11 cellular contexts compared by ENCODE assay signal in genomic region chr2:10514743-10515142, GRCh38.
DNase-seq lines count a peak whose midpoint lies in the region; ATAC-seq and TF ChIP-seq lines count a peak whose summit lies in the region.
"Had no signal": no experiment of that assay in that cellular context is flagged by ENCODE, and none has a peak within 500 bp of the region (broad histone marks: within the 10 kb centered on the region; RNA-seq: fewer than 3 reads in every experiment).

No MANE protein-coding gene starts in this region.

- no peak for TF ChIP-seq EP300 in stomach (IDR thresholded peaks at IDR 0.05)

- H3K27ac ChIP-seq in GM23248 (peak overlapping the region; percentile 68), mammary epithelial cell (ENCODE audit: insufficient read depth, low read depth, low read length) (peak overlapping the region; percentile 95), osteoblast (ENCODE audit: low read depth, low read length) (peak overlapping the region; percentile 79), stomach (no peak overlapping the region)

- 56 to 61% methylated on average over 10 of the region's 10 CpGs for WGBS in GM23248 (ENCODE audit: low coverage in 1 of 2, low lambda C conversion rate in 2 of 2, missing lambda C conversion rate in 2 of 2), 2 experiments
- WGBS in mammary epithelial cell (ENCODE audit: low coverage, missing lambda C conversion rate), result 6% methylated on average over 9 of the region's 10 CpGs
- 92 to 96% (median 94%) methylated on average over 10 of the region's 10 CpGs for WGBS in stomach, 5 donors

- no peaks in the 10 kb centered on the region for H4K20me1 ChIP-seq in GM23248 (ENCODE audit: insufficient read depth)
- H4K20me1 ChIP-seq in mammary epithelial cell (ENCODE audit: insufficient read depth, low read length), result no peaks in the 10 kb centered on the region
- no peaks in the 10 kb centered on the region for H4K20me1 ChIP-seq in osteoblast (ENCODE audit: insufficient read depth, low read length)

- H3K9me3 ChIP-seq in GM23248 (ENCODE audit: low read depth), result peaks cover 7% of the 10 kb centered on the region
- peaks cover 13% of the 10 kb centered on the region for H3K9me3 ChIP-seq in mammary epithelial cell (replicated peaks; ENCODE audit: insufficient read depth, low read length)
- peaks cover 5% of the 10 kb centered on the region for H3K9me3 ChIP-seq in osteoblast (ENCODE audit: low read depth, low read length)
- H3K9me3 ChIP-seq in stomach, result peaks cover 4 to 31% (median 22%) of the 10 kb centered on the region in 4 donors

- intact Hi-C loops in mammary epithelial cell (cut with micrococcal nuclease) (loop anchor here (1.0 kb wide), 4 partner anchors 16 to 66 kb away; partner anchors contain the start of gene ODC1), stomach (cut with DNase I; ENCODE audit: low total_unique reads) (no loop called here)

- no peaks in the 10 kb centered on the region for H3K9me2 ChIP-seq in GM23248 (ENCODE audit: insufficient read depth)

- in situ Hi-C loops in GM23248 (cut with MboI) (no loop called here), mammary epithelial cell (cut with MboI; ENCODE audit: low sequenced_read_pairs in 2 of 2) (no loop called here)

- CTCF ChIA-PET in mammary epithelial cell (lab: Charles Lee; ENCODE audit: low non-redundant PET), result interaction anchor here (0.6 kb wide), 1 partner anchor 17 kb away, joined by 5 read pairs; no protein-coding TSS in a partner anchor

- H3K27me3 ChIP-seq in GM23248 (replicated peaks; ENCODE audit: insufficient read depth) (peaks cover 4% of the 10 kb centered on the region; the same call in 1 of the 2 replicates), mammary epithelial cell (ENCODE audit: insufficient read depth, low read length) (no peaks in the 10 kb centered on the region), osteoblast (ENCODE audit: insufficient read depth, low read length) (no peaks in the 10 kb centered on the region), stomach (no peaks in the 10 kb centered on the region)

- DNase-seq in GM23248 (peak; percentile 89), MV-4-11 (lab: John Stamatoyannopoulos, UW) (peak; percentile 95), mammary epithelial cell (peak; percentile 98), osteoblast (ENCODE audit: insufficient read length, low spot score, missing footprints) (peak; percentile 96), stomach (no peak), T-helper 1 cell (no peak)
- DNase-seq in NK-92 treated with Interleukin-12 subunit alpha and Interleukin-12 subunit beta, amount 100 ng/mL, for 24 hours (lab: John Stamatoyannopoulos, UW), result no peak
- DNase-seq: hypothalamus, naive B cell, NCI-H446 had no signal

- H2AFZ ChIP-seq in GM23248, result 0 out of 2 replicates have a peak overlapping the region, but pooled peaks have one; percentile 7
- peak overlapping the region; percentile 45 for H2AFZ ChIP-seq in mammary epithelial cell (ENCODE audit: low read depth, low read length)
- peak overlapping the region; percentile 52 for H2AFZ ChIP-seq in osteoblast (ENCODE audit: low read length)

- H3K79me2 ChIP-seq in GM23248 (ENCODE audit: insufficient read depth) (no peaks in the 10 kb centered on the region), mammary epithelial cell (ENCODE audit: insufficient read depth, low read length) (no peaks in the 10 kb centered on the region), osteoblast (ENCODE audit: insufficient read depth, low read length) (no peaks in the 10 kb centered on the region)

- TF ChIP-seq CTCF in mammary epithelial cell (conservative IDR thresholded peaks at IDR 0.05 in 1 of 2, IDR thresholded peaks at IDR 0.05 in 1 of 2; ENCODE audit: extremely low read depth in 1 of 2, insufficient read depth in 1 of 2, low read depth in 1 of 2, low read length in 2 of 2) (no peak), osteoblast (IDR thresholded peaks at IDR 0.05; ENCODE audit: extremely low read depth, low read depth, low read length) (no peak), stomach (IDR thresholded peaks at IDR 0.05) (no peak)

- no TSS peak for BruUV-seq in mammary epithelial cell (replicated peaks; lab: Mats Ljungman, UMichigan)

- H3K4me1 ChIP-seq in GM23248 (ENCODE audit: insufficient read depth) (peaks cover 5% of the 10 kb centered on the region), mammary epithelial cell (ENCODE audit: insufficient read depth, low read length) (peaks cover 17% of the 10 kb centered on the region), osteoblast (ENCODE audit: insufficient read depth, low read length) (peaks cover 11% of the 10 kb centered on the region), stomach (no peaks in the 10 kb centered on the region)

- H3K9ac ChIP-seq in GM23248, result no peak overlapping the region
- H3K9ac ChIP-seq in mammary epithelial cell (ENCODE audit: insufficient read depth, low read length), result peak overlapping the region; percentile 54

- dilution Hi-C loops in mammary epithelial cell (cut with HindIII; ENCODE audit: low sequenced_read_pairs), result no loop called here

- H3K4me2 ChIP-seq in GM23248 (ENCODE audit: unreplicated experiment), result no peak overlapping the region
- H3K4me2 ChIP-seq in mammary epithelial cell (ENCODE audit: insufficient read depth, low read depth, low read length), result peak overlapping the region; percentile 22
- peak overlapping the region; percentile 52 for H3K4me2 ChIP-seq in osteoblast (ENCODE audit: insufficient read depth, low read length)

- no peak overlapping the region for H3K4me3 ChIP-seq in GM23248
- no peak overlapping the region for H3K4me3 ChIP-seq in mammary epithelial cell (replicated peaks in 1 of 3; ENCODE audit: insufficient read depth in 1 of 3, low read depth in 2 of 3, low read length in 3 of 3)
- H3K4me3 ChIP-seq in osteoblast (ENCODE audit: insufficient read depth, low read length), result no peak overlapping the region
- H3K4me3 ChIP-seq in stomach, result no peak overlapping the region

- no peak for ATAC-seq in GM18519 (IDR thresholded peaks at IDR 0.05; ENCODE audit: low FRiP score, unreplicated experiment)

- H3K36me3 ChIP-seq in GM23248 (ENCODE audit: low read depth) (no peaks in the 10 kb centered on the region), mammary epithelial cell (ENCODE audit: insufficient read depth, low read length) (no peaks in the 10 kb centered on the region), osteoblast (ENCODE audit: insufficient read depth, low read length) (no peaks in the 10 kb centered on the region), stomach (no peaks in the 10 kb centered on the region)

- peaks cover 17% of the 10 kb centered on the region for H3F3A ChIP-seq in GM23248 (ENCODE audit: insufficient read depth)

- TF ChIP-seq POLR2A in stomach (IDR thresholded peaks at IDR 0.05), result no peak

Comparison
In these comparisons a context has a peak if more than half of its experiments do, and no peak if none do; other contexts are left out.
1. DNase-seq: peak in GM23248 (single experiment), MV-4-11 (single experiment), mammary epithelial cell (single experiment) and osteoblast (single experiment); none in stomach (single experiment), NK-92 treated with Interleukin-12 subunit alpha and Interleukin-12 subunit beta, amount 100 ng/mL, for 24 hours (single experiment) and T-helper 1 cell (0 of 5).
2. H3K27ac ChIP-seq: peak in GM23248 (single experiment), mammary epithelial cell (single experiment) and osteoblast (single experiment); none in stomach (0 of 5).
3. Peak in every context shown above with its lines, with median percentiles within 50 percentile points of each other: H2AFZ ChIP-seq.